In the genomic region with DNA sequence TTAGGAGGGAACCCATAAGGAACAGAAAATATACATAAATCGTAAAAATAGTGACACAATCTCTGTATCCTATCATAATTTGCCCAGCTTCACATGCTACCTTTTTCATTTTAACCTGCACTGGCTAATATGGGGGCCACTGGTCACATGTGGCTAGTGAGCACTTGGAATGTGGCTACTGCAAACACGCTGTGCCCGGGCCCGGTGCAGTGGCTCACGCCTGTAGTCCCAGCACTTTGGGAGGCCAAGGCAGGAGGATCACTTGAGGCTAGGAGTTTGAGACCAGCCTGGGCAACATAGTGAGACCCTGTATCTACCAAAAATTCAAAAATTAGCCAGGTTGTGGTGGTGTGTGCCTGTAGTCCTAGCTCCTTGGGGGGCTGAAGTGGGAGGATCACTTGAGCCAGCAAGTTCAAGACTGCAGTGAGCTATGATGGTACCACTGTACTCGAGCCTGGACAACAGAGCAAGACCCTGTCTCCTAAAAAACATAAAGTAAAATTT, we compare ENCODE assay signal across 14 cellular contexts. TPM values are rescaled to one million over a fixed set of nuclear protein-coding genes. Genes with fewer than 3 reads are reported as not detected.
DNase-seq lines count a peak whose midpoint lies in the region; ATAC-seq and TF ChIP-seq lines count a peak whose summit lies in the region.
"Had no signal": no experiment of that assay in that cellular context is flagged by ENCODE, and none has a peak within 500 bp of the region (broad histone marks: within the 10 kb centered on the region; RNA-seq: fewer than 3 reads in every experiment).

No MANE protein-coding gene starts in this region.

- H3K36me3 Mint-ChIP-seq in CD4-positive, alpha-beta memory T cell = peaks cover 0 to 25% of the 10 kb centered on the region in 2 donors

- no peak for DNase-seq in CD4-positive, alpha-beta memory T cell
- no peak for DNase-seq in dorsolateral prefrontal cortex
- DNase-seq in spleen = no peak
- DNase-seq in GM03348 (ENCODE audit: low spot score) = no peak
- no peak for DNase-seq in SK-N-SH
- DNase-seq: activated T-cell treated with anti-CD3 and anti-CD28 coated beads, Interleukin-2, amount 50 U/mL, for 48 hours; effector CD4-positive, alpha-beta T cell; EL; NCI-H1092; NCI-H2171 treated with DMSO at 0.1 percent for 48 hours; posterior cingulate gyrus had no signal

- no peak overlapping the region for H2AFZ ChIP-seq in KMS-11 (ENCODE audit: low read depth)
- H2AFZ ChIP-seq in SK-N-SH (ENCODE audit: low read depth) = no peak overlapping the region

- peaks cover 19 to 42% (median 28%) of the 10 kb centered on the region in 4 donors for H3K4me1 Mint-ChIP-seq in CD4-positive, alpha-beta memory T cell

- H3K4me3 ChIP-seq in CD4-positive, alpha-beta memory T cell (ENCODE audit: low read length in 2 of 2) = no peak overlapping the region
- no peak overlapping the region for H3K4me3 ChIP-seq in KMS-11 (IDR thresholded peaks at IDR 0.05; ENCODE audit: insufficient read depth, low read depth, low read length)
- peak overlapping the region in 2 of 59 donors; percentile 85 to 93 for H3K4me3 ChIP-seq in dorsolateral prefrontal cortex
- peak overlapping the region in 1 of 8 donors; percentile 81 for H3K4me3 ChIP-seq in spleen
- no peak overlapping the region for H3K4me3 ChIP-seq in SK-N-SH (ENCODE audit: low read depth in 2 of 2, low read length in 1 of 2)

- CTCF ChIA-PET in CD4-positive, alpha-beta memory T cell (lab: Charles Lee; ENCODE audit: partially characterized antibody) = interaction anchor here (0.9 to 2.7 kb wide), 4 partner anchors 13 to 156 kb away, joined by 3 to 8 read pairs (median 4); partner anchors contain the start of genes BRCA2, N4BP2L2, PDS5B and ZAR1L
- CTCF ChIA-PET in SK-N-SH (lab: Yijun Ruan, JAX) = interaction anchor here (1.0 to 1.2 kb wide), 4 partner anchors 9 to 519 kb away, joined by 3 to 5 read pairs (median 4); partner anchors contain the start of genes BRCA2 and ZAR1L

- H3K9me3 Mint-ChIP-seq in CD4-positive, alpha-beta memory T cell = no peaks in the 10 kb centered on the region

- H3K27me3 Mint-ChIP-seq in CD4-positive, alpha-beta memory T cell = no peaks in the 10 kb centered on the region

- H3K9ac ChIP-seq in KMS-11 = no peak overlapping the region
- H3K9ac ChIP-seq in SK-N-SH = no peak overlapping the region

- intact Hi-C loops in CD4-positive, alpha-beta memory T cell (cut with micrococcal nuclease) = no loop called here
- intact Hi-C loops in dorsolateral prefrontal cortex (cut with DNase I) = loop anchor here (5.0 to 10.0 kb wide), 5 partner anchors 38 to 153 kb away; partner anchors contain the start of genes N4BP2L2 (in 2 of the 2), BRCA2 (in 1 of the 2) and ZAR1L (in 1 of the 2)
- intact Hi-C loops in spleen (cut with DNase I; ENCODE audit: low total_unique reads) = no loop called here

- TF ChIP-seq RAD21 in SK-N-SH (IDR thresholded peaks at IDR 0.05; ENCODE audit: low read length) = no peak

- POLR2A ChIA-PET in CD4-positive, alpha-beta memory T cell (lab: Charles Lee; ENCODE audit: partially characterized antibody) = interaction anchor here (1.6 to 4.9 kb wide), 3 partner anchors 114 to 1114 kb away, joined by 3 to 82 read pairs (median 15); partner anchors contain the start of genes BRCA2 and ZAR1L
- POLR2A ChIA-PET in SK-N-SH (lab: Yijun Ruan, JAX) = no interaction called here

- no peak for TF ChIP-seq EP300 in SK-N-SH (IDR thresholded peaks at IDR 0.05; ENCODE audit: borderline replicate concordance in 1 of 2, low read depth in 1 of 2, low read length in 1 of 2)

- no peaks in the 10 kb centered on the region for H3K9me2 ChIP-seq in SK-N-SH

- no peaks in the 10 kb centered on the region for H3K36me3 ChIP-seq in CD4-positive, alpha-beta memory T cell (ENCODE audit: insufficient read depth, low read length)
- no peaks in the 10 kb centered on the region for H3K36me3 ChIP-seq in KMS-11 (ENCODE audit: insufficient read depth)
- peaks cover 0 to 16% (median 0%) of the 10 kb centered on the region in 6 donors for H3K36me3 ChIP-seq in spleen
- peaks cover 0 to 3% of the 10 kb centered on the region in 2 experiments for H3K36me3 ChIP-seq in SK-N-SH (replicated peaks in 1 of 2; ENCODE audit: control insufficient read depth in 1 of 2, insufficient read depth in 2 of 2, low read length in 1 of 2)

- TF ChIP-seq POLR2A in spleen (IDR thresholded peaks at IDR 0.05) = no peak

- H3K27ac Mint-ChIP-seq in CD4-positive, alpha-beta memory T cell = peak overlapping the region in 6 of 7 donors; percentile 57 to 97 (median 96)

- peaks cover 34% of the 10 kb centered on the region for H3K4me1 ChIP-seq in CD4-positive, alpha-beta memory T cell (ENCODE audit: insufficient read depth, low read length)
- peaks cover 34% of the 10 kb centered on the region for H3K4me1 ChIP-seq in KMS-11 (ENCODE audit: low read depth, poor library complexity, severe bottlenecking)
- peaks cover 14 to 50% (median 33%) of the 10 kb centered on the region in 6 donors for H3K4me1 ChIP-seq in spleen
- H3K4me1 ChIP-seq in SK-N-SH (ENCODE audit: control insufficient read depth in 1 of 2, insufficient read depth in 2 of 2, low read depth in 1 of 2, low read length in 1 of 2) = peaks cover 0 to 14% of the 10 kb centered on the region in 2 experiments; a peak in 2 of 4 replicates

- no peaks in the 10 kb centered on the region for H3F3A ChIP-seq in SK-N-SH (replicated peaks; ENCODE audit: insufficient read depth)

- peak overlapping the region; percentile 84 for H3K27ac ChIP-seq in CD4-positive, alpha-beta memory T cell (ENCODE audit: low read depth, low read length)
- H3K27ac ChIP-seq in KMS-11 (no peak overlapping the region; the same call in 1 of the 2 replicates), dorsolateral prefrontal cortex (peak overlapping the region in 50 of 59 donors; percentile 15 to 99 (median 94)), spleen (peak overlapping the region in 6 of 8 donors; percentile 97 to 98 (median 98)), SK-N-SH (ENCODE audit: low read depth in 2 of 2, low read length in 1 of 2) (no peak overlapping the region)
- H3K27ac ChIP-seq: C4-2B had no signal

- H3K4me3 Mint-ChIP-seq in CD4-positive, alpha-beta memory T cell = peak overlapping the region in 4 of 8 donors; percentile 31 to 96 (median 91)

- H3K4me2 ChIP-seq in KMS-11 (peak overlapping the region; percentile 67; the same call in 1 of the 2 replicates), SK-N-SH (no peak overlapping the region)

- ATAC-seq in esophagus mucosa = no peak

- H4K20me1 ChIP-seq in KMS-11 (ENCODE audit: insufficient read depth) (no peaks in the 10 kb centered on the region), SK-N-SH (ENCODE audit: insufficient read depth) (no peaks in the 10 kb centered on the region)

- no peaks in the 10 kb centered on the region for H3K9me3 ChIP-seq in CD4-positive, alpha-beta memory T cell (ENCODE audit: control insufficient read depth in 1 of 2, low read length in 2 of 2)
- H3K9me3 ChIP-seq in spleen (no peaks in the 10 kb centered on the region), SK-N-SH (no peaks in the 10 kb centered on the region)

- peaks cover 24% of the 10 kb centered on the region for H3K79me2 ChIP-seq in KMS-11 (ENCODE audit: insufficient read depth, low read depth)
- H3K79me2 ChIP-seq in SK-N-SH (ENCODE audit: insufficient read depth) = no peaks in the 10 kb centered on the region

- no peak for TF ChIP-seq CTCF in KMS-11 (conservative IDR thresholded peaks at IDR 0.05; ENCODE audit: low read depth, low read length)
- no peak for TF ChIP-seq CTCF in dorsolateral prefrontal cortex (IDR thresholded peaks at IDR 0.05 in 54 of 56, conservative IDR thresholded peaks at IDR 0.05 in 2 of 56; ENCODE audit: low read depth in 1 of 56, partially characterized antibody in 56 of 56)
- no peak for TF ChIP-seq CTCF in spleen (IDR thresholded peaks at IDR 0.05 in 8 of 11, conservative IDR thresholded peaks at IDR 0.05 in 3 of 11)
- TF ChIP-seq CTCF in SK-N-SH (IDR thresholded peaks at IDR 0.05) = no peak

- WGBS in spleen, 5 donors = 93 to 97% (median 96%) methylated on average over 6 of the region's 6 CpGs
- WGBS in SK-N-SH (ENCODE audit: low lambda C conversion rate) = 95% methylated on average over 3 of the region's 6 CpGs

- H3K27me3 ChIP-seq in CD4-positive, alpha-beta memory T cell (ENCODE audit: insufficient read depth, low read length) = no peaks in the 10 kb centered on the region
- H3K27me3 ChIP-seq in KMS-11 (ENCODE audit: insufficient read depth, low read depth) (no peaks in the 10 kb centered on the region), dorsolateral prefrontal cortex (no peaks in the 10 kb centered on the region), spleen (replicated peaks in 1 of 7) (no peaks in the 10 kb centered on the region), SK-N-SH (ENCODE audit: insufficient read depth) (no peaks in the 10 kb centered on the region)

TF ChIP-seq in SK-N-SH, 30 proteins besides CTCF, POLR2A, EP300 and RAD21:
- no peak for TF ChIP-seq JUND (IDR thresholded peaks at IDR 0.05)
- no peak for TF ChIP-seq FOXM1 (IDR thresholded peaks at IDR 0.05; ENCODE audit: low read depth)

RNA-seq across cellular contexts. Expression of gene N4BP2L1, which starts 1.5 kb away (rescaled TPM):
- 10 to 100 TPM; 51.6 to 51.9 TPM for total RNA-seq in CD4-positive, alpha-beta memory T cell
- polyA plus RNA-seq in CD4-positive, alpha-beta memory T cell = 10 to 100 TPM; 43.3 to 80.1 TPM
- total RNA-seq in dorsolateral prefrontal cortex = 10 to 100 TPM; 33.3 to 87.5 (median 55.8) TPM
- total RNA-seq in spleen = 10 to 100 TPM; 28.3 to 57.4 (median 41.5) TPM
- polyA plus RNA-seq in spleen = 10 to 100 TPM; 30.3 to 33.4 (median 30.8) TPM
- polyA plus RNA-seq in SK-N-SH (2012; rRNA removed) = 1.2 and 1.3 TPM in 2 replicates
- 1.2 and 1.4 TPM in 2 replicates for polyA plus RNA-seq in SK-N-SH (2012; cell fraction: cytosol; rRNA removed)
- polyA plus RNA-seq in SK-N-SH (2012; cell fraction: nucleus; rRNA removed) = 3.8 and 4.8 TPM in 2 replicates
- 1.8 TPM for total RNA-seq in esophagus mucosa

Comparison
In these comparisons a context has a peak if more than half of its experiments do, and no peak if none do; other contexts are left out.
1. H3K27ac ChIP-seq: peak in CD4-positive, alpha-beta memory T cell (single experiment), dorsolateral prefrontal cortex (50 of 59) and spleen (6 of 8); none in KMS-11 (single experiment) and SK-N-SH (0 of 2).
2. RNA of gene N4BP2L1, which starts 1.5 kb away (total RNA-seq): 33.3 to 87.5 TPM in dorsolateral prefrontal cortex, 51.6 to 51.9 TPM in CD4-positive, alpha-beta memory T cell and 28.3 to 57.4 TPM in spleen; 1.8 TPM in esophagus mucosa (single experiment); every median in the first group is over 10 times any median in the second.
3. intact Hi-C loops: an anchor here in dorsolateral prefrontal cortex (5.0 to 10.0 kb wide); none called in CD4-positive, alpha-beta memory T cell and spleen.